Comparison of ENCODE assay signal across 35 cellular contexts in the genomic region with DNA sequence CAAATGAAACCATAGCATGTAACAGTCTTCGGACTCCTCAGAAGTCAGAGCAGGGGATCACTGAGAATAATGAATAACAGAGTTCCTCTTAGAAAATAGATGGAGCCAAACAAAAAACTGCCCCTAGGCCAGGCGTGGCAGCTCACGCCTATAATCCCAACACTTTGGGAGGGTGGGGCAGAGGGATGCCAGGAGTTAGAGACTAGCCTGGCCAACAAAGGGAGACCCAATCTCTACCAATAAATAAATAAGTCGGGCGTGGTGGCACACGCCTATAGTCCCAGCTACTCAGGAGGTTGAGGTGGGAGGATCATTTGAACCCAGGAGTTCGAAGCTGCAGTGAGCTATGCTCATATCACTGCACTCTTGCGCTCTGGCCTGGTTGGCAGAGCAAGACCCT.
"Had no signal": no experiment of that assay in that cellular context is flagged by ENCODE, and none has a peak within 500 bp of the region (broad histone marks: within the 10 kb centered on the region; RNA-seq: fewer than 3 reads in every experiment).

No MANE protein-coding gene starts in this region.

- DNase-seq: Karpas-422, Kasumi-1, MG63, MM.1S, MV-4-11, NCI-H1048, NCI-H1092, NCI-H1092 treated with DMSO at 0.1 percent for 48 hours, NCI-H1105, NCI-H1105 treated with DMSO at 0.1 percent for 48 hours, NCI-H1417, NCI-H1417 treated with DMSO at 0.1 percent for 48 hours, NCI-H1436, NCI-H1436 treated with DMSO at 0.1 percent for 48 hours, NCI-H146, NCI-H1694, NCI-H1694 treated with DMSO at 0.1 percent for 48 hours, NCI-H187, NCI-H187 treated with DMSO at 0.1 percent for 48 hours, NCI-H1930, NCI-H2029, NCI-H2029 treated with DMSO at 0.1 percent for 48 hours, NCI-H2081, NCI-H2081 treated with DMSO at 0.1 percent for 48 hours, NCI-H2107, NCI-H2171, NCI-H2171 treated with DMSO at 0.1 percent for 48 hours, NCI-H2227 treated with DMSO at 0.1 percent for 48 hours, NCI-H226, NCI-H345, NCI-H446, NCI-H446 treated with DMSO at 0.1 percent for 48 hours, NCI-H510A, NCI-H510A treated with DMSO at 0.1 percent for 48 hours had no signal

- H3K27ac ChIP-seq: KMS-11 had no signal

- H3K36me3 ChIP-seq: MG63 had no signal

- H3K4me3 ChIP-seq: MG63 had no signal

- H3K9me3 ChIP-seq: MG63 had no signal
